19 cellular contexts compared by ENCODE assay signal in genomic region chr1:150530491-150531159, GRCh38. TPM values are rescaled to one million over a fixed set of nuclear protein-coding genes. Genes with fewer than 3 reads are reported as not detected.
DNase-seq lines count a peak whose midpoint lies in the region; ATAC-seq and TF ChIP-seq lines count a peak whose summit lies in the region.
"Had no signal": no experiment of that assay in that cellular context is flagged by ENCODE, and none has a peak within 500 bp of the region (broad histone marks: within the 10 kb centered on the region; RNA-seq: fewer than 3 reads in every experiment).

No MANE protein-coding gene starts in this region.

- H3K4me1 ChIP-seq in breast epithelium: no peaks in the 10 kb centered on the region
- H3K4me1 ChIP-seq in spleen: no peaks in the 10 kb centered on the region

- H3K36me3 Mint-ChIP-seq in MCF 10A (ENCODE audit: insufficient read depth, unreplicated experiment): no peaks in the 10 kb centered on the region
- no peaks in the 10 kb centered on the region for H3K36me3 Mint-ChIP-seq in glutamatergic neuron (ENCODE audit: unreplicated experiment)
- H3K36me3 Mint-ChIP-seq: CD8-positive, alpha-beta T cell had no signal

- ATAC-seq in GM21515 (IDR thresholded peaks at IDR 0.05; ENCODE audit: unreplicated experiment): no peak
- no peak for ATAC-seq in GM21528 (IDR thresholded peaks at IDR 0.05; ENCODE audit: low FRiP score, unreplicated experiment)
- ATAC-seq: CD8-positive, alpha-beta T cell; HCT116 had no signal

- H3K36me3 ChIP-seq in breast epithelium (no peaks in the 10 kb centered on the region), spleen (no peaks in the 10 kb centered on the region)

- H3K27ac ChIP-seq in breast epithelium: no peak overlapping the region
- H3K27ac ChIP-seq in spleen: no peak overlapping the region

- TF ChIP-seq CTCF in MCF 10A (IDR thresholded peaks at IDR 0.05; ENCODE audit: unreplicated experiment): no peak
- no peak for TF ChIP-seq CTCF in breast epithelium (IDR thresholded peaks at IDR 0.05)
- TF ChIP-seq CTCF in glutamatergic neuron (IDR thresholded peaks at IDR 0.05; ENCODE audit: partially characterized antibody, unreplicated experiment): no peak
- no peak for TF ChIP-seq CTCF in spleen (IDR thresholded peaks at IDR 0.05 in 8 of 11, conservative IDR thresholded peaks at IDR 0.05 in 3 of 11)

- CTCF ChIA-PET in MCF 10A (lab: Yijun Ruan, JAX): interaction anchor here (1.4 to 4.4 kb wide), 5 partner anchors 13 to 65 kb away, joined by 3 to 30 read pairs (median 5); partner anchors contain the start of gene ADAMTSL4

- 91 to 97% (median 94%) methylated on average over 14 of the region's 14 CpGs for WGBS in spleen, 5 donors

- BruUV-seq in MCF 10A (replicated peaks; lab: Mats Ljungman, UMichigan): no TSS peak

- no peaks in the 10 kb centered on the region for H3K27me3 ChIP-seq in breast epithelium
- H3K27me3 ChIP-seq in spleen (replicated peaks in 1 of 7): no peaks in the 10 kb centered on the region

- H3K9me3 ChIP-seq in breast epithelium: no peaks in the 10 kb centered on the region
- no peaks in the 10 kb centered on the region for H3K9me3 ChIP-seq in spleen

- no peak overlapping the region for H3K4me3 Mint-ChIP-seq in MCF 10A (ENCODE audit: unreplicated experiment)
- H3K4me3 Mint-ChIP-seq in glutamatergic neuron (ENCODE audit: unreplicated experiment): peak overlapping the region; percentile 8
- H3K4me3 Mint-ChIP-seq: CD8-positive, alpha-beta T cell had no signal

- intact Hi-C loops in MCF 10A (cut with micrococcal nuclease): no loop called here
- intact Hi-C loops in breast epithelium (cut with DNase I; ENCODE audit: low total_unique reads): no loop called here
- intact Hi-C loops in spleen (cut with DNase I; ENCODE audit: low total_unique reads): loop anchor here (5.0 kb wide), 1 partner anchor 68 kb away; no protein-coding TSS in a partner anchor

- H3K27me3 Mint-ChIP-seq in MCF 10A (ENCODE audit: insufficient read depth, unreplicated experiment) (no peaks in the 10 kb centered on the region), glutamatergic neuron (ENCODE audit: unreplicated experiment) (peaks cover 11% of the 10 kb centered on the region)

- DNase-seq in MCF 10A (ENCODE audit: unreplicated experiment) (no peak), breast epithelium (ENCODE audit: low spot score in 2 of 2) (no peak), NCI-H2171 treated with DMSO at 0.1 percent for 48 hours (lab: John Stamatoyannopoulos, UW) (peak; percentile 79), glutamatergic neuron (no peak), spleen (peak; percentile 41), cerebellar nuclear complex (lab: John Stamatoyannopoulos, UW) (no peak)
- DNase-seq: 8988T; C1 segment of cervical spinal cord; CD8-positive, alpha-beta T cell; GOT3; NCI-H1092 treated with DMSO at 0.1 percent for 48 hours; NCI-H1436 treated with DMSO at 0.1 percent for 48 hours; NCI-H2029; NCI-H446; NCI-H69 had no signal

- H3K4me1 Mint-ChIP-seq in MCF 10A (ENCODE audit: insufficient read depth, unreplicated experiment) (peaks cover 13% of the 10 kb centered on the region), glutamatergic neuron (ENCODE audit: low read depth, unreplicated experiment) (peaks cover 10% of the 10 kb centered on the region)

- peak overlapping the region; percentile 37 for H3K27ac Mint-ChIP-seq in MCF 10A (ENCODE audit: low read depth, unreplicated experiment)
- H3K27ac Mint-ChIP-seq in glutamatergic neuron (ENCODE audit: unreplicated experiment): peak overlapping the region; percentile 65
- H3K27ac Mint-ChIP-seq: CD8-positive, alpha-beta T cell had no signal

- H3K4me3 ChIP-seq in breast epithelium (no peak overlapping the region), spleen (no peak overlapping the region)

- H3K9me3 Mint-ChIP-seq in MCF 10A (ENCODE audit: unreplicated experiment) (no peaks in the 10 kb centered on the region), glutamatergic neuron (ENCODE audit: unreplicated experiment) (peaks cover 6% of the 10 kb centered on the region)
- H3K9me3 Mint-ChIP-seq: CD8-positive, alpha-beta T cell had no signal

- no peak for TF ChIP-seq POLR2A in breast epithelium (IDR thresholded peaks at IDR 0.05)
- TF ChIP-seq POLR2A in spleen (IDR thresholded peaks at IDR 0.05): no peak

- POLR2A ChIA-PET in MCF 10A (lab: Yijun Ruan, JAX): interaction anchor here (0.6 to 2.4 kb wide), 5 partner anchors 11 to 43 kb away, joined by 3 to 14 read pairs (median 6); partner anchors contain the start of genes ADAMTSL4, ECM1, FALEC and TARS2

RNA-seq across cellular contexts. Expression of gene FALEC, which starts 15.1 kb away (rescaled TPM):
- not detected in 2 replicates for total RNA-seq in MCF 10A (2022)
- 1 to 10 TPM in 1 of 3 donors, not detected in 2; 2.2 TPM for total RNA-seq in breast epithelium
- not detected for total RNA-seq in glutamatergic neuron (ENCODE audit: unreplicated experiment)
- 1 to 10 TPM in 1 of 7 donors, under 1 TPM in 1, not detected in 5; 0.97 to 1.9 TPM for total RNA-seq in spleen
- polyA plus RNA-seq in spleen: under 1 TPM in 2 of 3 donors, not detected in 1; 0.20 to 0.29 TPM
- total RNA-seq: CD8-positive, alpha-beta T cell; Daoy had no signal

RNA-seq across cellular contexts. Expression of gene ADAMTSL4, which starts 18.6 kb away (rescaled TPM):
- 9.6 and 13.3 TPM in 2 replicates for total RNA-seq in MCF 10A (2022)
- 10 to 100 TPM; 11.3 to 31.8 (median 30.2) TPM for total RNA-seq in breast epithelium
- 0.25 TPM for total RNA-seq in glutamatergic neuron (ENCODE audit: unreplicated experiment)
- total RNA-seq in spleen: 10 to 100 TPM in 5 of 7 donors, 1 to 10 TPM in 2; 2.8 to 19.1 (median 12.4) TPM
- polyA plus RNA-seq in spleen: 10 to 100 TPM in 1 of 3 donors, 1 to 10 TPM in 2; 5.0 to 10.9 (median 9.4) TPM
- total RNA-seq: CD8-positive, alpha-beta T cell; Daoy had no signal

RNA-seq across cellular contexts. Expression of gene ECM1, which starts 22.7 kb away (rescaled TPM):
- total RNA-seq in MCF 10A (2022) (1.7 and 3.2 TPM in 2 replicates), breast epithelium (10 to 100 TPM in 2 of 3 donors, 1 to 10 TPM in 1; 4.0 to 53.3 (median 10.2) TPM), glutamatergic neuron (ENCODE audit: unreplicated experiment) (2.8 TPM), spleen (10 to 100 TPM in 5 of 7 donors, 1 to 10 TPM in 2; 6.6 to 16.5 (median 13.6) TPM)
- 1 to 10 TPM; 2.7 to 6.8 (median 6.4) TPM for polyA plus RNA-seq in spleen
- total RNA-seq: CD8-positive, alpha-beta T cell had no signal

RNA-seq across cellular contexts. Expression of gene TARS2, which starts 43.4 kb away (rescaled TPM):
- total RNA-seq in MCF 10A (2022): 43.1 and 65.3 TPM in 2 replicates
- total RNA-seq in breast epithelium: 10 to 100 TPM; 12.1 to 21.4 (median 19.9) TPM
- total RNA-seq in glutamatergic neuron (ENCODE audit: unreplicated experiment): 38.7 TPM
- 10 to 100 TPM; 14.6 to 30.4 (median 23.5) TPM for total RNA-seq in spleen
- polyA plus RNA-seq in spleen: 10 to 100 TPM; 18.7 to 19.4 (median 18.9) TPM

RNA-seq across cellular contexts. Expression of gene MCL1, which starts 48.8 kb away (rescaled TPM):
- 497 and 624 TPM in 2 replicates for total RNA-seq in MCF 10A (2022)
- 100 to 1,000 TPM; 257 to 535 (median 333) TPM for total RNA-seq in breast epithelium
- total RNA-seq in glutamatergic neuron (ENCODE audit: unreplicated experiment): 154 TPM
- 100 to 1,000 TPM; 261 to 435 (median 336) TPM for total RNA-seq in spleen
- 100 to 1,000 TPM in 1 of 3 donors, 10 to 100 TPM in 2; 75.8 to 118 (median 85.9) TPM for polyA plus RNA-seq in spleen

Comparison
In these comparisons a context has a peak if more than half of its experiments do, and no peak if none do; other contexts are left out.
1. DNase-seq: peak in NCI-H2171 treated with DMSO at 0.1 percent for 48 hours (single experiment) and spleen (single experiment); none in MCF 10A (single experiment), breast epithelium (0 of 2), glutamatergic neuron (single experiment) and cerebellar nuclear complex (0 of 2).